8 cellular contexts compared by ENCODE assay signal in genomic region chr11:17164361-17165246, GRCh38. TPM values are rescaled to one million over a fixed set of nuclear protein-coding genes. Genes with fewer than 3 reads are reported as not detected.
DNase-seq lines count a peak whose midpoint lies in the region; ATAC-seq and TF ChIP-seq lines count a peak whose summit lies in the region.

No MANE protein-coding gene starts in this region.

- H3K36me3 Mint-ChIP-seq in activated CD8-positive, alpha-beta T cell treated with anti-CD3 and anti-CD28 coated beads for 36 hours (ENCODE audit: low read depth) = peaks cover 22% of the 10 kb centered on the region
- H3K36me3 Mint-ChIP-seq in activated CD8-positive, alpha-beta T cell treated with anti-CD3 and anti-CD28 coated beads, Interleukin-2, amount 10 ng/mL, durations not matched to agents 7 days and 5 days (ENCODE audit: low read depth) = peaks cover 18% of the 10 kb centered on the region
- H3K36me3 Mint-ChIP-seq in stimulated activated memory B cell treated with anti-CD40 and anti-IgM and Interleukin-4, amounts not matched to agents 10 μg/mL and 1 μg/mL and 100 μg/mL, for 72 hours = peaks cover 41% of the 10 kb centered on the region

- peak overlapping the region; percentile 27 to 36 (median 29) for H3K27ac ChIP-seq in transverse colon

- 48 to 83% methylated on average over 1 of the region's 1 CpG for WGBS in transverse colon (ENCODE audit: low coverage in 1 of 2), 2 donors

- H3K9me3 ChIP-seq in transverse colon = no peaks in the 10 kb centered on the region

- no peak for TF ChIP-seq POLR2A in transverse colon (IDR thresholded peaks at IDR 0.05)

- peak; percentile 49 for ATAC-seq in activated CD8-positive, alpha-beta T cell treated with anti-CD3 and anti-CD28 coated beads for 36 hours
- no peak for ATAC-seq in activated CD8-positive, alpha-beta T cell treated with anti-CD3 and anti-CD28 coated beads, Interleukin-2, amount 10 ng/mL, durations not matched to agents 7 days and 5 days
- no peak for ATAC-seq in stimulated activated memory B cell treated with anti-CD40 and anti-IgM and Interleukin-4, amounts not matched to agents 10 μg/mL and 1 μg/mL and 100 μg/mL, for 72 hours

- no peak for TF ChIP-seq CTCF in activated CD8-positive, alpha-beta T cell treated with anti-CD3 and anti-CD28 coated beads for 36 hours (IDR thresholded peaks at IDR 0.05)
- TF ChIP-seq CTCF in transverse colon (IDR thresholded peaks at IDR 0.05) = no peak

- H3K9me3 Mint-ChIP-seq in activated CD8-positive, alpha-beta T cell treated with anti-CD3 and anti-CD28 coated beads for 36 hours = no peaks in the 10 kb centered on the region
- no peaks in the 10 kb centered on the region for H3K9me3 Mint-ChIP-seq in activated CD8-positive, alpha-beta T cell treated with anti-CD3 and anti-CD28 coated beads, Interleukin-2, amount 10 ng/mL, durations not matched to agents 7 days and 5 days (ENCODE audit: insufficient read depth)
- no peaks in the 10 kb centered on the region for H3K9me3 Mint-ChIP-seq in stimulated activated memory B cell treated with anti-CD40 and anti-IgM and Interleukin-4, amounts not matched to agents 10 μg/mL and 1 μg/mL and 100 μg/mL, for 72 hours

- H3K27me3 Mint-ChIP-seq in activated CD8-positive, alpha-beta T cell treated with anti-CD3 and anti-CD28 coated beads for 36 hours = no peaks in the 10 kb centered on the region
- H3K27me3 Mint-ChIP-seq in activated CD8-positive, alpha-beta T cell treated with anti-CD3 and anti-CD28 coated beads, Interleukin-2, amount 10 ng/mL, durations not matched to agents 7 days and 5 days (ENCODE audit: low read depth) = no peaks in the 10 kb centered on the region
- no peaks in the 10 kb centered on the region for H3K27me3 Mint-ChIP-seq in stimulated activated memory B cell treated with anti-CD40 and anti-IgM and Interleukin-4, amounts not matched to agents 10 μg/mL and 1 μg/mL and 100 μg/mL, for 72 hours

- no peak for TF ChIP-seq EP300 in transverse colon (IDR thresholded peaks at IDR 0.05; ENCODE audit: low read depth)

- peaks cover 0 to 10% (median 0%) of the 10 kb centered on the region in 4 donors for H3K36me3 ChIP-seq in transverse colon

- no peaks in the 10 kb centered on the region for H3K27me3 ChIP-seq in transverse colon

- no peak overlapping the region for H3K4me3 Mint-ChIP-seq in activated CD8-positive, alpha-beta T cell treated with anti-CD3 and anti-CD28 coated beads for 36 hours
- no peak overlapping the region for H3K4me3 Mint-ChIP-seq in activated CD8-positive, alpha-beta T cell treated with anti-CD3 and anti-CD28 coated beads, Interleukin-2, amount 10 ng/mL, durations not matched to agents 7 days and 5 days
- no peak overlapping the region for H3K4me3 Mint-ChIP-seq in stimulated activated memory B cell treated with anti-CD40 and anti-IgM and Interleukin-4, amounts not matched to agents 10 μg/mL and 1 μg/mL and 100 μg/mL, for 72 hours

- peaks cover 4 to 57% (median 17%) of the 10 kb centered on the region in 4 donors for H3K4me1 ChIP-seq in transverse colon

- peak overlapping the region; percentile 16 for H3K27ac Mint-ChIP-seq in activated CD8-positive, alpha-beta T cell treated with anti-CD3 and anti-CD28 coated beads for 36 hours
- H3K27ac Mint-ChIP-seq in activated CD8-positive, alpha-beta T cell treated with anti-CD3 and anti-CD28 coated beads, Interleukin-2, amount 10 ng/mL, durations not matched to agents 7 days and 5 days = no peak overlapping the region
- no peak overlapping the region for H3K27ac Mint-ChIP-seq in stimulated activated memory B cell treated with anti-CD40 and anti-IgM and Interleukin-4, amounts not matched to agents 10 μg/mL and 1 μg/mL and 100 μg/mL, for 72 hours

- in situ Hi-C loops in transverse colon (cut with MboI; ENCODE audit: low pct_ligation_motif_present in 1 of 4, low pct_unique_long_range_greater_than_20kb in 1 of 4, low sequenced_read_pairs in 3 of 4) = no loop called here

- no peak overlapping the region for H3K4me3 ChIP-seq in transverse colon

- peak; percentile 5 for DNase-seq in activated CD8-positive, alpha-beta T cell treated with anti-CD3 and anti-CD28 coated beads for 36 hours
- no peak for DNase-seq in activated CD8-positive, alpha-beta T cell treated with anti-CD3 and anti-CD28 coated beads, Interleukin-2, amount 10 ng/mL, durations not matched to agents 7 days and 5 days
- DNase-seq in SKM-1 treated with dmso at 0.1 percent for 144 hours (lab: John Stamatoyannopoulos, UW; ENCODE audit: unreplicated experiment) (peak; percentile 34), iris pigment epithelial cell (ENCODE audit: low read depth) (peak; percentile 53), transverse colon (no peak), activated gamma-delta T cell (lab: John Stamatoyannopoulos, UW) (no peak)
- DNase-seq in stimulated activated CD4-positive, alpha-beta T cell treated with anti-CD3 and anti-CD28 coated beads, Interleukin-1b, Interleukin-23, amount 100 ng/mL, for 48 hours = no peak

- CTCF ChIA-PET in activated CD8-positive, alpha-beta T cell treated with anti-CD3 and anti-CD28 coated beads for 36 hours (lab: Charles Lee) = no interaction called here
- CTCF ChIA-PET in activated CD8-positive, alpha-beta T cell treated with anti-CD3 and anti-CD28 coated beads, Interleukin-2, amount 10 ng/mL, durations not matched to agents 7 days and 5 days (lab: Charles Lee) = no interaction called here

- intact Hi-C loops in activated CD8-positive, alpha-beta T cell treated with anti-CD3 and anti-CD28 coated beads for 36 hours (cut with micrococcal nuclease) = no loop called here
- intact Hi-C loops in transverse colon (cut with DNase I; ENCODE audit: low total_unique reads) = no loop called here

- POLR2A ChIA-PET in activated CD8-positive, alpha-beta T cell treated with anti-CD3 and anti-CD28 coated beads for 36 hours (lab: Charles Lee) = interaction anchor here (0.6 kb wide), 1 partner anchor 78 kb away, joined by 3 read pairs; no protein-coding TSS in a partner anchor
- POLR2A ChIA-PET in activated CD8-positive, alpha-beta T cell treated with anti-CD3 and anti-CD28 coated beads, Interleukin-2, amount 10 ng/mL, durations not matched to agents 7 days and 5 days (lab: Charles Lee) = no interaction called here

- H3K4me1 Mint-ChIP-seq in activated CD8-positive, alpha-beta T cell treated with anti-CD3 and anti-CD28 coated beads for 36 hours (ENCODE audit: low read depth) = peaks cover 48% of the 10 kb centered on the region
- H3K4me1 Mint-ChIP-seq in activated CD8-positive, alpha-beta T cell treated with anti-CD3 and anti-CD28 coated beads, Interleukin-2, amount 10 ng/mL, durations not matched to agents 7 days and 5 days (ENCODE audit: low read depth) = peaks cover 35% of the 10 kb centered on the region
- H3K4me1 Mint-ChIP-seq in stimulated activated memory B cell treated with anti-CD40 and anti-IgM and Interleukin-4, amounts not matched to agents 10 μg/mL and 1 μg/mL and 100 μg/mL, for 72 hours = peaks cover 55% of the 10 kb centered on the region

RNA-seq across cellular contexts. Expression of gene PIK3C2A, which starts 43.2 kb away (rescaled TPM):
- total RNA-seq in activated CD8-positive, alpha-beta T cell treated with anti-CD3 and anti-CD28 coated beads for 36 hours = 10 to 100 TPM; 24.1 to 29.3 TPM
- 10 to 100 TPM; 21.5 to 24.9 TPM for total RNA-seq in activated CD8-positive, alpha-beta T cell treated with anti-CD3 and anti-CD28 coated beads, Interleukin-2, amount 10 ng/mL, durations not matched to agents 7 days and 5 days
- total RNA-seq in transverse colon = 100 to 1,000 TPM in 1 of 4 donors, 10 to 100 TPM in 3; 16.1 to 225 (median 47.8) TPM

Comparison
In these comparisons a context has a peak if more than half of its experiments do, and no peak if none do; other contexts are left out.
1. DNase-seq: peak in activated CD8-positive, alpha-beta T cell treated with anti-CD3 and anti-CD28 coated beads for 36 hours (single experiment), SKM-1 treated with dmso at 0.1 percent for 144 hours (single experiment) and iris pigment epithelial cell (single experiment); none in activated CD8-positive, alpha-beta T cell treated with anti-CD3 and anti-CD28 coated beads, Interleukin-2, amount 10 ng/mL, durations not matched to agents 7 days and 5 days (single experiment), transverse colon (single experiment), stimulated activated CD4-positive, alpha-beta T cell treated with anti-CD3 and anti-CD28 coated beads, Interleukin-1b, Interleukin-23, amount 100 ng/mL, for 48 hours (single experiment) and activated gamma-delta T cell (single experiment).